ENCODE assay signal across 15 cellular contexts in genomic region chr18:43819873-43820272, GRCh38.
"Had no signal": no experiment of that assay in that cellular context is flagged by ENCODE, and none has a peak within 500 bp of the region (broad histone marks: within the 10 kb centered on the region; RNA-seq: fewer than 3 reads in every experiment).

No MANE protein-coding gene starts in this region.

- H3K27ac ChIP-seq: HL-60, RWPE1 had no signal

- H3K36me3 Mint-ChIP-seq: IgD-negative memory B cell, T-cell had no signal

- H3K4me3 Mint-ChIP-seq: IgD-negative memory B cell, T-cell had no signal

- H3K9me3 ChIP-seq: SK-N-SH had no signal

- ATAC-seq: Panc1, T-cell had no signal

- H3K4me2 ChIP-seq: SK-N-SH had no signal

- H3K9ac ChIP-seq: SK-N-SH had no signal

- H3K4me1 Mint-ChIP-seq: IgD-negative memory B cell, T-cell had no signal

- H3K27ac Mint-ChIP-seq: IgD-negative memory B cell, T-cell had no signal

- DNase-seq: Karpas-422, KBM-7, MM.1S, NCI-H1694 treated with DMSO at 0.1 percent for 48 hours, NCI-H2107, NCI-H2227 treated with DMSO at 0.1 percent for 48 hours, NCI-H526 treated with DMSO at 0.1 percent for 48 hours, PC-3, SK-N-SH, SW 1271, T-cell had no signal

- H3K27me3 Mint-ChIP-seq: IgD-negative memory B cell, T-cell had no signal
